Comparison of ENCODE assay signal across 23 cellular contexts in genomic region chr5:124257048-124257447, GRCh38.
DNase-seq lines count a peak whose midpoint lies in the region; ATAC-seq, FAIRE-seq and TF ChIP-seq lines count a peak whose summit lies in the region.
"Had no signal": no experiment of that assay in that cellular context is flagged by ENCODE, and none has a peak within 500 bp of the region (broad histone marks: within the 10 kb centered on the region; RNA-seq: fewer than 3 reads in every experiment).

No MANE protein-coding gene starts in this region.

- no peaks in the 10 kb centered on the region for H3K23me2 ChIP-seq in H1 (ENCODE audit: low read depth, low read length)

- ATAC-seq in GM21526 (IDR thresholded peaks at IDR 0.05; ENCODE audit: low FRiP score, unreplicated experiment) (no peak), sciatic nerve (no peak), T-cell (replicated peaks in 1 of 4) (no peak)
- ATAC-seq: A549; CD8-positive, alpha-beta T cell had no signal

- no peak overlapping the region for H2BK5ac ChIP-seq in H1 (ENCODE audit: low read depth, low read length)
- no peak overlapping the region for H2BK5ac ChIP-seq in mesendoderm (ENCODE audit: low read length)

- H3K9me3 Mint-ChIP-seq in T-cell = peaks cover 12 to 23% (median 17%) of the 10 kb centered on the region in 3 donors

- H3K79me1 ChIP-seq in H1 (ENCODE audit: low read depth, low read length) = no peaks in the 10 kb centered on the region
- H3K79me1 ChIP-seq in mesendoderm (ENCODE audit: low read length) = no peaks in the 10 kb centered on the region

- H4K91ac ChIP-seq in H1 (replicated peaks; ENCODE audit: insufficient read length, low read length) = no peak overlapping the region

- H3K4me3 Mint-ChIP-seq in T-cell = no peak overlapping the region
- H3K4me3 Mint-ChIP-seq: B cell; CD4-positive, alpha-beta T cell; CD8-positive, alpha-beta T cell had no signal

- peak overlapping the region; percentile 8; the same call in 1 of the 2 replicates for H2AFZ ChIP-seq in H1 (ENCODE audit: low read length)

- 95% methylated on average over 8 of the region's 8 CpGs; no CpG with 5 or more reads in 1 of the 2 experiments for WGBS in H1 (ENCODE audit: extremely low coverage in 1 of 2, insufficient coverage in 1 of 2, insufficient read length in 1 of 2, insufficient replicate concordance in 2 of 2, low coverage in 1 of 2, low lambda C conversion rate in 2 of 2, missing lambda C conversion rate in 1 of 2), 2 experiments
- no CpG with 5 or more reads among the region's 8 CpGs for WGBS in mesendoderm (ENCODE audit: extremely low coverage, insufficient coverage, low lambda C conversion rate)

- H3K27ac Mint-ChIP-seq in T-cell = no peak overlapping the region
- H3K27ac Mint-ChIP-seq: B cell; CD4-positive, alpha-beta T cell; CD8-positive, alpha-beta T cell had no signal

- H3K4ac ChIP-seq in H1 (replicated peaks; ENCODE audit: insufficient read length, low read depth, low read length) = no peak overlapping the region
- H3K4ac ChIP-seq in mesendoderm (ENCODE audit: low read depth, low read length) = peak overlapping the region; percentile 49

- H2AK5ac ChIP-seq in H1 (ENCODE audit: low read depth, low read length) (no peak overlapping the region), mesendoderm (ENCODE audit: low read length) (no peak overlapping the region)

- H3K79me2 ChIP-seq in H1 (ENCODE audit: control insufficient read depth in 1 of 2, insufficient read depth in 2 of 2, low read length in 2 of 2) = no peaks in the 10 kb centered on the region
- H3K79me2 ChIP-seq in mesendoderm (ENCODE audit: control insufficient read depth, insufficient read depth, low read length) = no peaks in the 10 kb centered on the region

- H3K56ac ChIP-seq in H1 (replicated peaks; ENCODE audit: insufficient read length, low read depth, low read length) = no peak overlapping the region
- peak overlapping the region; percentile 6 for H3K56ac ChIP-seq in mesendoderm (ENCODE audit: low read length)

- POLR2A ChIA-PET in H1 (lab: Charles Lee; ENCODE audit: partially characterized antibody) (no interaction called here), T-cell (lab: Charles Lee) (no interaction called here)

- H3K9ac ChIP-seq in H1 (replicated peaks in 1 of 4; ENCODE audit: extremely low read depth in 1 of 4, low read depth in 3 of 4, low read length in 3 of 4) (no peak overlapping the region), mesendoderm (ENCODE audit: low read length) (no peak overlapping the region)
- H3K9ac ChIP-seq: BLaER1 treated with 17β-estradiol and CSF1 and Interleukin-3, amounts not matched to agents 10 nM and 100 nM had no signal

- no peaks in the 10 kb centered on the region for H4K20me1 ChIP-seq in H1 (replicated peaks in 1 of 2; ENCODE audit: control insufficient read depth in 1 of 2, insufficient read depth in 2 of 2, low read length in 2 of 2)
- H4K20me1 ChIP-seq: BLaER1 treated with 17β-estradiol and CSF1 and Interleukin-3, amounts not matched to agents 10 nM and 100 nM had no signal

- no peaks in the 10 kb centered on the region for H3K4me1 Mint-ChIP-seq in T-cell
- H3K4me1 Mint-ChIP-seq: B cell had no signal

- no peak overlapping the region for H3K4me2 ChIP-seq in H1 (ENCODE audit: insufficient read depth in 1 of 2, low read depth in 2 of 2, low read length in 2 of 2)
- H3K4me2 ChIP-seq in mesendoderm (ENCODE audit: low read length) = no peak overlapping the region
- H3K4me2 ChIP-seq: A549; BLaER1 treated with 17β-estradiol and CSF1 and Interleukin-3, amounts not matched to agents 10 nM and 100 nM had no signal

- no peaks in the 10 kb centered on the region for H3K27me3 Mint-ChIP-seq in T-cell
- H3K27me3 Mint-ChIP-seq: B cell; CD4-positive, alpha-beta T cell had no signal

- TF ChIP-seq EP300 in H1 (IDR thresholded peaks at IDR 0.05; ENCODE audit: borderline replicate concordance in 1 of 2, low read depth in 2 of 2, low read length in 2 of 2) = no peak

- H3K27ac ChIP-seq in H1 (ENCODE audit: low read depth, low read length) (no peak overlapping the region), mesendoderm (ENCODE audit: low read depth, low read length) (no peak overlapping the region)
- H3K27ac ChIP-seq: 22Rv1; A549; BLaER1 treated with 17β-estradiol and CSF1 and Interleukin-3, amounts not matched to agents 10 nM and 100 nM; C4-2B had no signal

- H3K27me3 ChIP-seq in H1 (replicated peaks in 1 of 4; ENCODE audit: control insufficient read depth in 3 of 4, extremely low read depth in 1 of 4, insufficient read depth in 3 of 4, low read length in 3 of 4) (no peaks in the 10 kb centered on the region), mesendoderm (ENCODE audit: insufficient read depth, low read length, poor library complexity) (no peaks in the 10 kb centered on the region)
- H3K27me3 ChIP-seq: BLaER1 treated with 17β-estradiol and CSF1 and Interleukin-3, amounts not matched to agents 10 nM and 100 nM had no signal

- TF ChIP-seq CTCF in H1 (IDR thresholded peaks at IDR 0.05; ENCODE audit: control extremely low read depth in 1 of 3, insufficient read depth in 1 of 3, low read depth in 1 of 3, low read length in 3 of 3) = no peak

- TF ChIP-seq POLR2A in H1 (IDR thresholded peaks at IDR 0.05; ENCODE audit: control extremely low read depth in 1 of 2, low read depth in 2 of 2, low read length in 2 of 2) = no peak

- H3K36me3 Mint-ChIP-seq in T-cell = no peaks in the 10 kb centered on the region
- H3K36me3 Mint-ChIP-seq: CD8-positive, alpha-beta T cell had no signal

- H3K23ac ChIP-seq in H1 (ENCODE audit: insufficient read length) = no peak overlapping the region
- H3K23ac ChIP-seq in mesendoderm (ENCODE audit: low read length) = no peak overlapping the region

- H2BK20ac ChIP-seq in H1 (ENCODE audit: low read length) = no peak overlapping the region

- H3K14ac ChIP-seq in H1 (ENCODE audit: insufficient read length) = no peak overlapping the region

- H4K5ac ChIP-seq in H1 (ENCODE audit: insufficient read length, low read depth, low read length) (no peak overlapping the region), mesendoderm (ENCODE audit: low read length) (no peak overlapping the region)

- H4K8ac ChIP-seq in H1 (ENCODE audit: extremely low read depth, insufficient read depth, low read length) (no peak overlapping the region), mesendoderm (ENCODE audit: low read depth, low read length) (no peak overlapping the region)

- no peak overlapping the region for H2BK120ac ChIP-seq in H1 (replicated peaks; ENCODE audit: low read depth, low read length)
- H2BK120ac ChIP-seq in mesendoderm (ENCODE audit: low read depth, low read length) = no peak overlapping the region

- FAIRE-seq in H1 (lab: Jason Lieb, UNC) = no peak
- FAIRE-seq: A549, D721Med, G401.6, GM12891, GM19239 had no signal

- H3K36me3 ChIP-seq in H1 (ENCODE audit: control insufficient read depth in 2 of 4, insufficient read depth in 4 of 4, low read length in 3 of 4) (no peaks in the 10 kb centered on the region), mesendoderm (ENCODE audit: control insufficient read depth, insufficient read depth, low read length) (no peaks in the 10 kb centered on the region)
- H3K36me3 ChIP-seq: BLaER1 treated with 17β-estradiol and CSF1 and Interleukin-3, amounts not matched to agents 10 nM and 100 nM had no signal

- DNase-seq in DMS53 (lab: John Stamatoyannopoulos, UW) (peak; percentile 11), DMS53 treated with DMSO at 0.1 percent for 48 hours (lab: John Stamatoyannopoulos, UW; ENCODE audit: unreplicated experiment) (no peak), H1 (ENCODE audit: low read depth in 1 of 2, low spot score in 2 of 2) (no peak), mesendoderm (no peak), sciatic nerve (ENCODE audit: low spot score) (no peak), T-cell (no peak)
- DNase-seq: AML-193; Caco-2; Calu3; CD4-positive, alpha-beta T cell; CD8-positive, alpha-beta T cell; DMS79 treated with DMSO at 0.1 percent for 48 hours; GF-D8 had no signal

- H2BK12ac ChIP-seq in H1 (ENCODE audit: low read depth, low read length) = no peak overlapping the region

- H3K18ac ChIP-seq in H1 (ENCODE audit: extremely low read depth, low read length) (no peak overlapping the region), mesendoderm (ENCODE audit: low read length) (no peak overlapping the region)

- no peak for TF ChIP-seq RAD21 in H1 (IDR thresholded peaks at IDR 0.05 in 1 of 2, conservative IDR thresholded peaks at IDR 0.05 in 1 of 2; ENCODE audit: low read depth in 2 of 2, low read length in 2 of 2)

- CTCF ChIA-PET in H1 (lab: Charles Lee; ENCODE audit: partially characterized antibody) = no interaction called here
- CTCF ChIA-PET in T-cell (lab: Charles Lee) = no interaction called here

- H3K4me1 ChIP-seq in H1 (replicated peaks in 1 of 4; ENCODE audit: control insufficient read depth in 3 of 4, insufficient read depth in 4 of 4, low read length in 3 of 4) = peaks cover 1 to 8% (median 7%) of the 10 kb centered on the region in 4 experiments; a peak in 5 of 7 replicates
- peaks cover 5% of the 10 kb centered on the region for H3K4me1 ChIP-seq in mesendoderm (ENCODE audit: control insufficient read depth, low read depth, low read length)
- H3K4me1 ChIP-seq: A549 had no signal

- H3K4me3 ChIP-seq in H1 (ENCODE audit: extremely low read depth in 1 of 4, insufficient read depth in 2 of 4, low read depth in 3 of 4, low read length in 4 of 4) (no peak overlapping the region), mesendoderm (ENCODE audit: low read length) (no peak overlapping the region)
- H3K4me3 ChIP-seq: A549; BLaER1 treated with 17β-estradiol and CSF1 and Interleukin-3, amounts not matched to agents 10 nM and 100 nM had no signal

- no peaks in the 10 kb centered on the region; a peak in 1 of 4 replicates for H3K9me3 ChIP-seq in H1 (ENCODE audit: insufficient read depth in 2 of 2, low read depth in 1 of 2, low read length in 1 of 2)
- H3K9me3 ChIP-seq: A549, Caco-2 had no signal

- intact Hi-C loops in sciatic nerve (cut with DNase I) = no loop called here

- H2BK15ac ChIP-seq in H1 (ENCODE audit: low read length) (no peak overlapping the region), mesendoderm (replicated peaks; ENCODE audit: low read depth) (no peak overlapping the region)
